ENCODE assay signal across 25 cellular contexts in the genomic region with DNA sequence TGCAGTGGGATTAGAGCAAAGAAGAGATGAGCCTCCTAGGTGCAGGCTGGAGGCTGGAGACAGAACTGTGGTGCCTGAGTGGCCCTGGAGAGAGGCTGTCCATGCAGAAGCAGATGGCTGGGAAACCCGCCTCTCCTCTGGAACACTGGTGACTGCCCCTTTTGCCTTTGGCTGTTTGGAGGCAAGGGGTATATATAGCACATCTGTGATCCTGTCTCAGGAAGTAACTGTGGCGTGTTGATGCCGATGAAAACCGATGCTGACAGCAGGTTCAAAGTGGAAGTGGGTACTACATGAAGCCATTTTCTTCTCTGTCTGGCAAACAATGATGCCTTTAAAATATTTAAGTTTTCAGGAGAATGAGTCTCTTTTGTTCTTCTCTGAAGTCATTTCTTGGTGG. TPM values are rescaled to one million over a fixed set of nuclear protein-coding genes. Genes with fewer than 3 reads are reported as not detected.
DNase-seq lines count a peak whose midpoint lies in the region; ATAC-seq and TF ChIP-seq lines count a peak whose summit lies in the region.
"Had no signal": no experiment of that assay in that cellular context is flagged by ENCODE, and none has a peak within 500 bp of the region (broad histone marks: within the 10 kb centered on the region; RNA-seq: fewer than 3 reads in every experiment).

No MANE protein-coding gene starts in this region.

- no peaks in the 10 kb centered on the region for H3K27me3 Mint-ChIP-seq in activated naive CD8-positive, alpha-beta T cell treated with anti-CD3 and anti-CD28 coated beads, Interleukin-2, amount 10 ng/mL, durations not matched to agents 7 days and 5 days
- H3K27me3 Mint-ChIP-seq: brain had no signal

- H3K9ac ChIP-seq in DND-41 (ENCODE audit: low read depth, low read length), result no peak overlapping the region
- H3K9ac ChIP-seq in skeletal muscle tissue (ENCODE audit: low read depth in 1 of 3, low read length in 3 of 3), result no peak overlapping the region
- H3K9ac ChIP-seq: SK-N-SH had no signal

- H3K4me1 Mint-ChIP-seq in activated naive CD8-positive, alpha-beta T cell treated with anti-CD3 and anti-CD28 coated beads, Interleukin-2, amount 10 ng/mL, durations not matched to agents 7 days and 5 days, result peaks cover 17% of the 10 kb centered on the region
- H3K4me1 Mint-ChIP-seq: brain had no signal

- H3K36me3 Mint-ChIP-seq in activated naive CD8-positive, alpha-beta T cell treated with anti-CD3 and anti-CD28 coated beads, Interleukin-2, amount 10 ng/mL, durations not matched to agents 7 days and 5 days, result peaks cover 1% of the 10 kb centered on the region
- H3K36me3 Mint-ChIP-seq: brain had no signal

- H3K36me3 ChIP-seq in DND-41 (ENCODE audit: insufficient read depth, low read length) (no peaks in the 10 kb centered on the region), skeletal muscle tissue (ENCODE audit: control insufficient read depth in 3 of 3, insufficient read depth in 3 of 3, low read length in 3 of 3) (no peaks in the 10 kb centered on the region)
- H3K36me3 ChIP-seq: adrenal gland, left lung, prostate gland, thyroid gland had no signal

- ATAC-seq in DND-41 (ENCODE audit: insufficient read depth, low read depth), result peak; percentile 37; the same call in 1 of the 3 replicates
- ATAC-seq in activated naive CD8-positive, alpha-beta T cell treated with anti-CD3 and anti-CD28 coated beads, Interleukin-2, amount 10 ng/mL, durations not matched to agents 7 days and 5 days (ENCODE audit: low read depth), result peak; percentile 69
- ATAC-seq: activated T-helper 17 cell treated with anti-CD3 and anti-CD28 coated beads, Interleukin-2, amount 50 U/mL, for 72 hours; GM23338; left lung had no signal

- H2AFZ ChIP-seq in DND-41 (ENCODE audit: low read depth, low read length), result no peak overlapping the region
- H2AFZ ChIP-seq: GM23338 had no signal

- H3K4me3 Mint-ChIP-seq in activated naive CD8-positive, alpha-beta T cell treated with anti-CD3 and anti-CD28 coated beads, Interleukin-2, amount 10 ng/mL, durations not matched to agents 7 days and 5 days, result peak overlapping the region; percentile 1
- H3K4me3 Mint-ChIP-seq: activated T-helper 17 cell treated with anti-CD3 and anti-CD28 coated beads, Interleukin-2, amount 50 U/mL, for 72 hours; brain; GM23338 had no signal

- peak; percentile 57 for DNase-seq in activated CD8-positive, alpha-beta memory T cell treated with anti-CD3 and anti-CD28 coated beads for 24 hours
- DNase-seq in activated CD8-positive, alpha-beta memory T cell treated with anti-CD3 and anti-CD28 coated beads, Interleukin-2, amount 50 U/mL, for 4 hours, result no peak
- DNase-seq in DND-41, result no peak
- peak; percentile 31 for DNase-seq in activated naive CD8-positive, alpha-beta T cell treated with anti-CD3 and anti-CD28 coated beads, Interleukin-2, amount 10 ng/mL, durations not matched to agents 7 days and 5 days
- no peak for DNase-seq in D341Med (ENCODE audit: low spot score)
- no peak for DNase-seq in NCI-H2081 treated with DMSO at 0.1 percent for 48 hours (lab: John Stamatoyannopoulos, UW)
- no peak for DNase-seq in NCI-H226
- DNase-seq: adrenal gland; COR-L47; left lung; NCI-H146; NCI-H510A; nucleus accumbens; SK-N-SH; stimulated activated CD4-positive, alpha-beta T cell treated with anti-CD3 and anti-CD28 coated beads, Interleukin-15, amount 100 ng/mL, for 24 hours; stimulated activated naive CD4-positive, alpha-beta T cell treated with Interleukin-2 at 50 U/mL for 16 hours; T-helper 2 cell; thyroid gland had no signal

- no peaks in the 10 kb centered on the region for H3K79me2 ChIP-seq in DND-41 (ENCODE audit: insufficient read depth, low read length)

- H3K27me3 ChIP-seq in DND-41 (ENCODE audit: insufficient read depth, low read length, poor library complexity) (peaks cover 7% of the 10 kb centered on the region), skeletal muscle tissue (ENCODE audit: control insufficient read depth in 3 of 3, insufficient read depth in 3 of 3, low read length in 3 of 3) (no peaks in the 10 kb centered on the region)
- H3K27me3 ChIP-seq: adrenal gland, left lung, thyroid gland had no signal

- H3K4me3 ChIP-seq in DND-41 (ENCODE audit: low read depth in 1 of 2, low read length in 2 of 2), result no peak overlapping the region
- H3K4me3 ChIP-seq in skeletal muscle tissue (ENCODE audit: low read length in 3 of 3), result no peak overlapping the region
- H3K4me3 ChIP-seq: adrenal gland, GM23338, left lung, prostate gland, thyroid gland had no signal

- H3K4me1 ChIP-seq in DND-41 (ENCODE audit: insufficient read depth, low read length) (no peaks in the 10 kb centered on the region), skeletal muscle tissue (ENCODE audit: control insufficient read depth in 3 of 3, insufficient read depth in 3 of 3, low read length in 3 of 3) (peaks cover 0 to 31% (median 11%) of the 10 kb centered on the region in 3 donors)
- H3K4me1 ChIP-seq: adrenal gland, left lung, prostate gland, thyroid gland had no signal

- peak overlapping the region; percentile 24 for H3K27ac Mint-ChIP-seq in activated naive CD8-positive, alpha-beta T cell treated with anti-CD3 and anti-CD28 coated beads, Interleukin-2, amount 10 ng/mL, durations not matched to agents 7 days and 5 days
- H3K27ac Mint-ChIP-seq: brain, GM23338 had no signal

- H3K27ac ChIP-seq in DND-41 (ENCODE audit: low read length) (no peak overlapping the region), skeletal muscle tissue (ENCODE audit: low read depth, low read length) (peak overlapping the region; percentile 3)
- H3K27ac ChIP-seq: adrenal gland, left lung, prostate gland, thyroid gland had no signal

- POLR2A ChIA-PET in activated naive CD8-positive, alpha-beta T cell treated with anti-CD3 and anti-CD28 coated beads, Interleukin-2, amount 10 ng/mL, durations not matched to agents 7 days and 5 days (lab: Charles Lee), result no interaction called here

- H3K4me2 ChIP-seq in DND-41 (ENCODE audit: insufficient read depth, low read length), result no peak overlapping the region
- H3K4me2 ChIP-seq: GM23338, SK-N-SH had no signal

- H3K9me3 Mint-ChIP-seq in activated naive CD8-positive, alpha-beta T cell treated with anti-CD3 and anti-CD28 coated beads, Interleukin-2, amount 10 ng/mL, durations not matched to agents 7 days and 5 days, result no peaks in the 10 kb centered on the region
- H3K9me3 Mint-ChIP-seq: activated T-helper 17 cell treated with anti-CD3 and anti-CD28 coated beads, Interleukin-2, amount 50 U/mL, for 72 hours; brain; GM23338 had no signal

- no peaks in the 10 kb centered on the region for H4K20me1 ChIP-seq in DND-41 (ENCODE audit: insufficient read depth, low read length)

- no peak for TF ChIP-seq CTCF in DND-41 (IDR thresholded peaks at IDR 0.05; ENCODE audit: borderline replicate concordance, extremely low read depth, low read length, poor library complexity, severe bottlenecking)

- no peaks in the 10 kb centered on the region for H3K9me3 ChIP-seq in DND-41 (ENCODE audit: insufficient read depth, low read length, severe bottlenecking)
- H3K9me3 ChIP-seq in skeletal muscle tissue (ENCODE audit: control insufficient read depth in 3 of 3, low read length in 3 of 3), result no peaks in the 10 kb centered on the region
- H3K9me3 ChIP-seq: adrenal gland, left lung, prostate gland, SK-N-SH, thyroid gland had no signal

RNA-seq across cellular contexts. Expression of a gene that starts 43.5 kb away (rescaled TPM):
- not detected for total RNA-seq in activated naive CD8-positive, alpha-beta T cell treated with anti-CD3 and anti-CD28 coated beads, Interleukin-2, amount 10 ng/mL, durations not matched to agents 7 days and 5 days
- total RNA-seq in skeletal muscle tissue, result 2.1 TPM
- total RNA-seq: activated T-helper 17 cell treated with anti-CD3 and anti-CD28 coated beads, Interleukin-2, amount 50 U/mL, for 72 hours; LHCN-M2; mesenteric fat pad had no signal

Comparison
In these comparisons a context has a peak if more than half of its experiments do, and no peak if none do; other contexts are left out.
1. DNase-seq: peak in activated CD8-positive, alpha-beta memory T cell treated with anti-CD3 and anti-CD28 coated beads for 24 hours (single experiment) and activated naive CD8-positive, alpha-beta T cell treated with anti-CD3 and anti-CD28 coated beads, Interleukin-2, amount 10 ng/mL, durations not matched to agents 7 days and 5 days (single experiment); none in activated CD8-positive, alpha-beta memory T cell treated with anti-CD3 and anti-CD28 coated beads, Interleukin-2, amount 50 U/mL, for 4 hours (single experiment), DND-41 (single experiment), D341Med (single experiment), NCI-H2081 treated with DMSO at 0.1 percent for 48 hours (single experiment) and NCI-H226 (single experiment).